12 cellular contexts compared by ENCODE assay signal in genomic region chr19:605061-605971, GRCh38. TPM values are rescaled to one million over a fixed set of nuclear protein-coding genes. Genes with fewer than 3 reads are reported as not detected.
DNase-seq lines count a peak whose midpoint lies in the region; ATAC-seq, FAIRE-seq and TF ChIP-seq lines count a peak whose summit lies in the region.
"Not testable (repeated sequence)": the region's sequence is repeated elsewhere in the genome, so short reads cannot be mapped to it uniquely, and the experiment has no call there.
"Had no signal": no experiment of that assay in that cellular context is flagged by ENCODE, and none has a peak within 500 bp of the region (broad histone marks: within the 10 kb centered on the region; RNA-seq: fewer than 3 reads in every experiment).

No MANE protein-coding gene starts in this region.

- POLR2A ChIA-PET in activated CD8-positive, alpha-beta T cell treated with anti-CD3 and anti-CD28 coated beads for 36 hours (lab: Charles Lee); HepG2 (lab: Yijun Ruan, JAX): not testable (repeated sequence)

- in situ Hi-C loops in HepG2 (cut with HindIII; ENCODE audit: extremely low pct_ligation_motif_present, low pct_unique_long_range_greater_than_20kb), result not testable (repeated sequence)

- intact Hi-C loops in activated CD8-positive, alpha-beta T cell treated with anti-CD3 and anti-CD28 coated beads for 36 hours (cut with micrococcal nuclease); HepG2 (cut with micrococcal nuclease; ENCODE audit: unreplicated experiment): not testable (repeated sequence)

- peak; percentile 27; the same call in 2 of the 3 replicates for ATAC-seq in SK-N-SH treated with all-trans-retinoic acid at 6 μM for 48 hours
- ATAC-seq in activated CD8-positive, alpha-beta T cell treated with anti-CD3 and anti-CD28 coated beads for 36 hours, result peak; percentile 9
- not testable (repeated sequence) for ATAC-seq in HepG2
- ATAC-seq in stimulated activated naive CD8-positive, alpha-beta T cell treated with anti-CD3 and anti-CD28 coated beads, Interleukin-15, amount 100 ng/mL, for 72 hours, result peak; percentile 50

- not testable (repeated sequence) for H3K4me3 ChIP-seq in Loucy (ENCODE audit: low read length, poor library complexity, severe bottlenecking); HepG2 (replicated peaks in 1 of 3; ENCODE audit: insufficient read depth in 1 of 3, low read depth in 2 of 3, low read length in 3 of 3)

- not testable (repeated sequence) for H2AFZ ChIP-seq in Loucy (ENCODE audit: low read length); HepG2 (ENCODE audit: low read length)

- not testable (repeated sequence) for H3K36me3 Mint-ChIP-seq in activated CD8-positive, alpha-beta T cell treated with anti-CD3 and anti-CD28 coated beads for 36 hours (ENCODE audit: low read depth); activated naive CD4-positive, alpha-beta T cell treated with anti-CD3 and anti-CD28 coated beads, Interleukin-2, amount 10 ng/mL, durations not matched to agents 7 days and 5 days

- FAIRE-seq in HepG2 (lab: Jason Lieb, UNC), result not testable (repeated sequence)

- H3K36me3 ChIP-seq in Loucy (ENCODE audit: insufficient read depth, low read length); HepG2 (replicated peaks in 1 of 2; ENCODE audit: control insufficient read depth in 1 of 2, insufficient read depth in 2 of 2, low read length in 2 of 2): not testable (repeated sequence)

- not testable (repeated sequence) for H3K9me3 ChIP-seq in Loucy (ENCODE audit: insufficient read depth, low read depth, low read length); HepG2 (ENCODE audit: low read length)

- not testable (repeated sequence) for H3K79me2 ChIP-seq in Loucy (ENCODE audit: insufficient read depth, low read length); HepG2 (ENCODE audit: insufficient read depth, low read length)

- H3F3A ChIP-seq in Loucy (ENCODE audit: low read depth), result not testable (repeated sequence)

- not testable (repeated sequence) for H3K27ac ChIP-seq in HepG2 (ENCODE audit: extremely low read length, insufficient read depth, low read length)

- BruUV-seq in HepG2 (replicated peaks; lab: Mats Ljungman, UMichigan), result not testable (repeated sequence)

- not testable (repeated sequence) for H3K4me3 Mint-ChIP-seq in activated CD8-positive, alpha-beta T cell treated with anti-CD3 and anti-CD28 coated beads for 36 hours; activated naive CD4-positive, alpha-beta T cell treated with anti-CD3 and anti-CD28 coated beads, Interleukin-2, amount 10 ng/mL, durations not matched to agents 7 days and 5 days; stimulated activated naive CD8-positive, alpha-beta T cell treated with anti-CD3 and anti-CD28 coated beads, Interleukin-15, amount 100 ng/mL, for 72 hours

- H4K20me1 ChIP-seq in Loucy (ENCODE audit: insufficient read depth, low read length, poor library complexity, severe bottlenecking); HepG2 (ENCODE audit: insufficient read depth, low read length): not testable (repeated sequence)

- not testable (repeated sequence) for H3K27me3 ChIP-seq in Loucy (ENCODE audit: insufficient read depth, low read length, poor library complexity, severe bottlenecking); HepG2 (ENCODE audit: control insufficient read depth in 1 of 2, insufficient read depth in 2 of 2, low read length in 2 of 2)

- H3K9me2 ChIP-seq in Loucy (replicated peaks; ENCODE audit: low read depth, low read length), result not testable (repeated sequence)

- not testable (repeated sequence) for H3K27ac Mint-ChIP-seq in activated CD8-positive, alpha-beta T cell treated with anti-CD3 and anti-CD28 coated beads for 36 hours; activated naive CD4-positive, alpha-beta T cell treated with anti-CD3 and anti-CD28 coated beads, Interleukin-2, amount 10 ng/mL, durations not matched to agents 7 days and 5 days
- H3K27ac Mint-ChIP-seq in stimulated activated naive CD8-positive, alpha-beta T cell treated with anti-CD3 and anti-CD28 coated beads, Interleukin-15, amount 100 ng/mL, for 72 hours, result peak overlapping the region in 1 of 2 donors; percentile 34

- H3K9ac ChIP-seq in Loucy (ENCODE audit: low read depth, low read length, poor library complexity, severe bottlenecking); HepG2 (ENCODE audit: insufficient read depth, low read depth, low read length): not testable (repeated sequence)

- CTCF ChIA-PET in activated CD8-positive, alpha-beta T cell treated with anti-CD3 and anti-CD28 coated beads for 36 hours (lab: Charles Lee), result interaction anchor here (0.8 kb wide), 1 partner anchor 20 kb away, joined by 3 read pairs; no protein-coding TSS in a partner anchor
- CTCF ChIA-PET in activated naive CD4-positive, alpha-beta T cell treated with anti-CD3 and anti-CD28 coated beads, Interleukin-2, amount 10 ng/mL, durations not matched to agents 7 days and 5 days (lab: Charles Lee), result not testable (repeated sequence)
- CTCF ChIA-PET in HepG2 (lab: Yijun Ruan, JAX; ENCODE audit: low intra/inter-chr PET ratio, low total read pairs), result interaction anchor here (0.9 to 2.9 kb wide), 4 partner anchors 17 to 55 kb away, joined by 6 to 23 read pairs (median 9); no protein-coding TSS in a partner anchor

- not testable (repeated sequence) for H3K4me2 ChIP-seq in Loucy (ENCODE audit: low read depth, low read length, poor library complexity, severe bottlenecking); HepG2 (ENCODE audit: low read depth, low read length)

- DNase-seq in ELR (ENCODE audit: low read depth) (peak; percentile 30), NCI-H748 treated with DMSO at 0.1 percent for 48 hours (lab: John Stamatoyannopoulos, UW) (peak; percentile 6)
- DNase-seq in activated CD8-positive, alpha-beta T cell treated with anti-CD3 and anti-CD28 coated beads for 36 hours, result peak; percentile 59
- DNase-seq in activated naive CD4-positive, alpha-beta T cell treated with anti-CD3 and anti-CD28 coated beads, Interleukin-2, amount 10 ng/mL, durations not matched to agents 7 days and 5 days, result peak; percentile 46
- not testable (repeated sequence) for DNase-seq in HepG2 (ENCODE audit: low spot score)
- peak; percentile 59 to 67 for DNase-seq in stimulated activated naive CD8-positive, alpha-beta T cell treated with anti-CD3 and anti-CD28 coated beads, Interleukin-15, amount 100 ng/mL, for 72 hours

- TF ChIP-seq RAD21 in HepG2 (CRISPR knock-in tag; IDR thresholded peaks at IDR 0.05), result not testable (repeated sequence)

- H3K4me1 Mint-ChIP-seq in activated CD8-positive, alpha-beta T cell treated with anti-CD3 and anti-CD28 coated beads for 36 hours (ENCODE audit: low read depth); stimulated activated naive CD8-positive, alpha-beta T cell treated with anti-CD3 and anti-CD28 coated beads, Interleukin-15, amount 100 ng/mL, for 72 hours: not testable (repeated sequence)
- peaks cover 11% of the 10 kb centered on the region for H3K4me1 Mint-ChIP-seq in activated naive CD4-positive, alpha-beta T cell treated with anti-CD3 and anti-CD28 coated beads, Interleukin-2, amount 10 ng/mL, durations not matched to agents 7 days and 5 days

- TF ChIP-seq CTCF in Loucy (conservative IDR thresholded peaks at IDR 0.05; ENCODE audit: low read length), result peak; percentile 55
- TF ChIP-seq CTCF in activated CD8-positive, alpha-beta T cell treated with anti-CD3 and anti-CD28 coated beads for 36 hours (IDR thresholded peaks at IDR 0.05), result peak; percentile 47
- TF ChIP-seq CTCF in HepG2 (CRISPR knock-in tag; IDR thresholded peaks at IDR 0.05), result peak; percentile 39

- 46% methylated on average over 3 of the region's 34 CpGs for WGBS in HepG2 (ENCODE audit: low lambda C conversion rate)

- not testable (repeated sequence) for TF ChIP-seq EP300 in HepG2 (IDR thresholded peaks at IDR 0.05; ENCODE audit: low read depth in 2 of 2, low read length in 2 of 2); HepG2 (CRISPR knock-in tag; IDR thresholded peaks at IDR 0.05; ENCODE audit: borderline replicate concordance)

- H3K4me1 ChIP-seq in Loucy (ENCODE audit: insufficient read depth, low read length, poor library complexity, severe bottlenecking); HepG2 (ENCODE audit: insufficient read depth, low read length): not testable (repeated sequence)

- TF ChIP-seq POLR2A in HepG2 (IDR thresholded peaks at IDR 0.05; ENCODE audit: insufficient read depth in 1 of 2, low read depth in 2 of 2, low read length in 2 of 2), result not testable (repeated sequence)

- not testable (repeated sequence) for H3K27me3 Mint-ChIP-seq in activated CD8-positive, alpha-beta T cell treated with anti-CD3 and anti-CD28 coated beads for 36 hours; activated naive CD4-positive, alpha-beta T cell treated with anti-CD3 and anti-CD28 coated beads, Interleukin-2, amount 10 ng/mL, durations not matched to agents 7 days and 5 days; stimulated activated naive CD8-positive, alpha-beta T cell treated with anti-CD3 and anti-CD28 coated beads, Interleukin-15, amount 100 ng/mL, for 72 hours

- not testable (repeated sequence) for H3K9me3 Mint-ChIP-seq in activated CD8-positive, alpha-beta T cell treated with anti-CD3 and anti-CD28 coated beads for 36 hours; activated naive CD4-positive, alpha-beta T cell treated with anti-CD3 and anti-CD28 coated beads, Interleukin-2, amount 10 ng/mL, durations not matched to agents 7 days and 5 days; stimulated activated naive CD8-positive, alpha-beta T cell treated with anti-CD3 and anti-CD28 coated beads, Interleukin-15, amount 100 ng/mL, for 72 hours

RNA-seq across cellular contexts. Expression of gene HCN2, which starts 15.6 kb away (rescaled TPM):
- total RNA-seq in activated CD8-positive, alpha-beta T cell treated with anti-CD3 and anti-CD28 coated beads for 36 hours, result under 1 TPM; 0.18 TPM
- total RNA-seq in HepG2 (2016; rRNA removed; fragmentation: Illumina TruSeq; extraction: Trizol), result not detected in 2 replicates
- total RNA-seq in HepG2 (2016; cell fraction: cytosol; rRNA removed; fragmentation: Illumina TruSeq; extraction: Trizol; ENCODE audit: low read depth), result not detected in 2 replicates
- total RNA-seq in HepG2 (2016; cell fraction: insoluble cytoplasmic fraction; rRNA removed; fragmentation: Illumina TruSeq; extraction: Trizol), result not detected in 2 replicates
- 0.03 TPM in 1 of 2 replicates, not detected in the other for total RNA-seq in HepG2 (2016; cell fraction: membrane; rRNA removed; fragmentation: Illumina TruSeq; extraction: Trizol)
- not detected in 2 replicates for total RNA-seq in HepG2 (2016; cell fraction: nucleus; rRNA removed; fragmentation: Illumina TruSeq; extraction: Trizol)
- 0.01 and 0.05 TPM in 2 replicates for polyA plus RNA-seq in HepG2 (2011; rRNA removed)
- 0.07 and 0.09 TPM in 2 replicates for polyA plus RNA-seq in HepG2 (2011; cell fraction: cytosol; rRNA removed)
- 0.19 and 0.24 TPM in 2 replicates for polyA plus RNA-seq in HepG2 (2011; cell fraction: nucleus; rRNA removed)
- polyA plus RNA-seq in HepG2 (2012), result 0.15 and 0.39 TPM in 2 replicates
- polyA plus RNA-seq in HepG2 (2016; cell fraction: cytosol; fragmentation: Illumina TruSeq; extraction: Trizol; ENCODE audit: low read depth), result 0.07 TPM in 1 of 2 replicates, not detected in the other
- polyA plus RNA-seq in HepG2 (2016; cell fraction: insoluble cytoplasmic fraction; fragmentation: Illumina TruSeq; extraction: Trizol; ENCODE audit: low read depth), result not detected in 2 replicates
- polyA plus RNA-seq in HepG2 (2016; cell fraction: membrane; fragmentation: Illumina TruSeq; extraction: Trizol; ENCODE audit: low read depth), result 0.05 TPM in 1 of 2 replicates, not detected in the other
- not detected in 2 replicates for polyA plus RNA-seq in HepG2 (2016; cell fraction: nucleus; fragmentation: Illumina TruSeq; extraction: Trizol; ENCODE audit: insufficient read depth, low read depth)
- polyA minus RNA-seq in HepG2 (2011; rRNA and poly(A)+ RNA removed; ENCODE audit: low replicate concordance), result 0.16 and 9.3 TPM in 2 replicates
- polyA minus RNA-seq in HepG2 (2011; cell fraction: cytosol; rRNA and poly(A)+ RNA removed), result not detected in 2 replicates
- not detected in 2 replicates for polyA minus RNA-seq in HepG2 (2011; cell fraction: nucleus; rRNA and poly(A)+ RNA removed)
- polyA plus RNA-seq: immature natural killer cell had no signal

RNA-seq across cellular contexts. Expression of gene POLRMT, which starts 28.0 kb away (rescaled TPM):
- 10 to 100 TPM; 66.6 to 67.9 TPM for total RNA-seq in activated CD8-positive, alpha-beta T cell treated with anti-CD3 and anti-CD28 coated beads for 36 hours
- 52.5 and 78.0 TPM in 2 replicates for total RNA-seq in HepG2 (2016; rRNA removed; fragmentation: Illumina TruSeq; extraction: Trizol)
- total RNA-seq in HepG2 (2016; cell fraction: cytosol; rRNA removed; fragmentation: Illumina TruSeq; extraction: Trizol; ENCODE audit: low read depth), result 14.6 and 16.3 TPM in 2 replicates
- total RNA-seq in HepG2 (2016; cell fraction: insoluble cytoplasmic fraction; rRNA removed; fragmentation: Illumina TruSeq; extraction: Trizol), result 49.1 and 82.6 TPM in 2 replicates
- total RNA-seq in HepG2 (2016; cell fraction: membrane; rRNA removed; fragmentation: Illumina TruSeq; extraction: Trizol), result 30.6 and 32.9 TPM in 2 replicates
- 53.4 and 70.1 TPM in 2 replicates for total RNA-seq in HepG2 (2016; cell fraction: nucleus; rRNA removed; fragmentation: Illumina TruSeq; extraction: Trizol)
- polyA plus RNA-seq in HepG2 (2011; rRNA removed), result 101 and 114 TPM in 2 replicates
- 20.8 and 36.5 TPM in 2 replicates for polyA plus RNA-seq in HepG2 (2011; cell fraction: cytosol; rRNA removed)
- 255 and 333 TPM in 2 replicates for polyA plus RNA-seq in HepG2 (2011; cell fraction: nucleus; rRNA removed)
- 52.2 and 65.7 TPM in 2 replicates for polyA plus RNA-seq in HepG2 (2012)
- polyA plus RNA-seq in HepG2 (2016; cell fraction: cytosol; fragmentation: Illumina TruSeq; extraction: Trizol; ENCODE audit: low read depth), result 16.5 and 17.7 TPM in 2 replicates
- 70.9 and 71.7 TPM in 2 replicates for polyA plus RNA-seq in HepG2 (2016; cell fraction: insoluble cytoplasmic fraction; fragmentation: Illumina TruSeq; extraction: Trizol; ENCODE audit: low read depth)
- 34.9 and 37.3 TPM in 2 replicates for polyA plus RNA-seq in HepG2 (2016; cell fraction: membrane; fragmentation: Illumina TruSeq; extraction: Trizol; ENCODE audit: low read depth)
- polyA plus RNA-seq in HepG2 (2016; cell fraction: nucleus; fragmentation: Illumina TruSeq; extraction: Trizol; ENCODE audit: insufficient read depth, low read depth), result 138 and 146 TPM in 2 replicates
- polyA minus RNA-seq in HepG2 (2011; rRNA and poly(A)+ RNA removed; ENCODE audit: low replicate concordance), result 247 and 377 TPM in 2 replicates
- polyA minus RNA-seq in HepG2 (2011; cell fraction: cytosol; rRNA and poly(A)+ RNA removed), result 67.1 and 69.6 TPM in 2 replicates
- 37.9 and 42.3 TPM in 2 replicates for polyA minus RNA-seq in HepG2 (2011; cell fraction: nucleus; rRNA and poly(A)+ RNA removed)

RNA-seq across cellular contexts. Expression of gene BSG, which starts 32.9 kb away (rescaled TPM):
- 100 to 1,000 TPM; 159 to 160 TPM for total RNA-seq in activated CD8-positive, alpha-beta T cell treated with anti-CD3 and anti-CD28 coated beads for 36 hours
- 136 and 309 TPM in 2 replicates for total RNA-seq in HepG2 (2016; rRNA removed; fragmentation: Illumina TruSeq; extraction: Trizol)
- 81.8 and 84.4 TPM in 2 replicates for total RNA-seq in HepG2 (2016; cell fraction: cytosol; rRNA removed; fragmentation: Illumina TruSeq; extraction: Trizol; ENCODE audit: low read depth)
- total RNA-seq in HepG2 (2016; cell fraction: insoluble cytoplasmic fraction; rRNA removed; fragmentation: Illumina TruSeq; extraction: Trizol), result 114 and 317 TPM in 2 replicates
- total RNA-seq in HepG2 (2016; cell fraction: membrane; rRNA removed; fragmentation: Illumina TruSeq; extraction: Trizol), result 96.0 and 109 TPM in 2 replicates
- total RNA-seq in HepG2 (2016; cell fraction: nucleus; rRNA removed; fragmentation: Illumina TruSeq; extraction: Trizol), result 271 and 340 TPM in 2 replicates
- 754 and 1,057 TPM in 2 replicates for polyA plus RNA-seq in HepG2 (2011; rRNA removed)
- 595 and 749 TPM in 2 replicates for polyA plus RNA-seq in HepG2 (2011; cell fraction: cytosol; rRNA removed)
- 561 and 615 TPM in 2 replicates for polyA plus RNA-seq in HepG2 (2011; cell fraction: nucleus; rRNA removed)
- 926 and 933 TPM in 2 replicates for polyA plus RNA-seq in HepG2 (2012)
- 148 and 149 TPM in 2 replicates for polyA plus RNA-seq in HepG2 (2016; cell fraction: cytosol; fragmentation: Illumina TruSeq; extraction: Trizol; ENCODE audit: low read depth)
- 179 and 219 TPM in 2 replicates for polyA plus RNA-seq in HepG2 (2016; cell fraction: insoluble cytoplasmic fraction; fragmentation: Illumina TruSeq; extraction: Trizol; ENCODE audit: low read depth)
- 152 and 167 TPM in 2 replicates for polyA plus RNA-seq in HepG2 (2016; cell fraction: membrane; fragmentation: Illumina TruSeq; extraction: Trizol; ENCODE audit: low read depth)
- polyA plus RNA-seq in HepG2 (2016; cell fraction: nucleus; fragmentation: Illumina TruSeq; extraction: Trizol; ENCODE audit: insufficient read depth, low read depth), result 760 and 837 TPM in 2 replicates
- 426 and 707 TPM in 2 replicates for polyA minus RNA-seq in HepG2 (2011; rRNA and poly(A)+ RNA removed; ENCODE audit: low replicate concordance)
- polyA minus RNA-seq in HepG2 (2011; cell fraction: cytosol; rRNA and poly(A)+ RNA removed), result 369 and 454 TPM in 2 replicates
- polyA minus RNA-seq in HepG2 (2011; cell fraction: nucleus; rRNA and poly(A)+ RNA removed), result 97.1 and 115 TPM in 2 replicates

RNA-seq across cellular contexts. Expression of gene FGF22, which starts 34.4 kb away (rescaled TPM):
- total RNA-seq in activated CD8-positive, alpha-beta T cell treated with anti-CD3 and anti-CD28 coated beads for 36 hours, result under 1 TPM in 1 of 2 experiments, not detected in 1; 0.16 TPM
- total RNA-seq in HepG2 (2016; rRNA removed; fragmentation: Illumina TruSeq; extraction: Trizol), result 0.24 TPM in 1 of 2 replicates, not detected in the other
- total RNA-seq in HepG2 (2016; cell fraction: cytosol; rRNA removed; fragmentation: Illumina TruSeq; extraction: Trizol; ENCODE audit: low read depth), result not detected in 2 replicates
- 0.09 TPM in 1 of 2 replicates, not detected in the other for total RNA-seq in HepG2 (2016; cell fraction: insoluble cytoplasmic fraction; rRNA removed; fragmentation: Illumina TruSeq; extraction: Trizol)
- total RNA-seq in HepG2 (2016; cell fraction: membrane; rRNA removed; fragmentation: Illumina TruSeq; extraction: Trizol), result 0.17 and 0.19 TPM in 2 replicates
- not detected in 2 replicates for total RNA-seq in HepG2 (2016; cell fraction: nucleus; rRNA removed; fragmentation: Illumina TruSeq; extraction: Trizol)
- 0.07 TPM in 1 of 2 replicates, not detected in the other for polyA plus RNA-seq in HepG2 (2011; rRNA removed)
- polyA plus RNA-seq in HepG2 (2011; cell fraction: cytosol; rRNA removed), result not detected in 2 replicates
- polyA plus RNA-seq in HepG2 (2011; cell fraction: nucleus; rRNA removed), result not detected in 2 replicates
- polyA plus RNA-seq in HepG2 (2012), result 0.09 and 0.27 TPM in 2 replicates
- 0.08 and 0.16 TPM in 2 replicates for polyA plus RNA-seq in HepG2 (2016; cell fraction: cytosol; fragmentation: Illumina TruSeq; extraction: Trizol; ENCODE audit: low read depth)
- not detected in 2 replicates for polyA plus RNA-seq in HepG2 (2016; cell fraction: insoluble cytoplasmic fraction; fragmentation: Illumina TruSeq; extraction: Trizol; ENCODE audit: low read depth)
- polyA plus RNA-seq in HepG2 (2016; cell fraction: membrane; fragmentation: Illumina TruSeq; extraction: Trizol; ENCODE audit: low read depth), result 0.13 TPM in 1 of 2 replicates, not detected in the other
- 0.33 TPM in 1 of 2 replicates, not detected in the other for polyA plus RNA-seq in HepG2 (2016; cell fraction: nucleus; fragmentation: Illumina TruSeq; extraction: Trizol; ENCODE audit: insufficient read depth, low read depth)
- not detected in 2 replicates for polyA minus RNA-seq in HepG2 (2011; rRNA and poly(A)+ RNA removed; ENCODE audit: low replicate concordance)
- polyA minus RNA-seq in HepG2 (2011; cell fraction: cytosol; rRNA and poly(A)+ RNA removed), result not detected in 2 replicates
- not detected in 2 replicates for polyA minus RNA-seq in HepG2 (2011; cell fraction: nucleus; rRNA and poly(A)+ RNA removed)
- total RNA-seq: cerebellum, HT1080, smooth muscle cell had no signal

RNA-seq across cellular contexts. Expression of gene RNF126, which starts 57.7 kb away (rescaled TPM):
- total RNA-seq in activated CD8-positive, alpha-beta T cell treated with anti-CD3 and anti-CD28 coated beads for 36 hours, result 100 to 1,000 TPM in 1 of 2 experiments, 10 to 100 TPM in 1; 99.1 to 101 TPM
- 18.5 and 34.0 TPM in 2 replicates for total RNA-seq in HepG2 (2016; rRNA removed; fragmentation: Illumina TruSeq; extraction: Trizol)
- total RNA-seq in HepG2 (2016; cell fraction: cytosol; rRNA removed; fragmentation: Illumina TruSeq; extraction: Trizol; ENCODE audit: low read depth), result 60.7 and 62.9 TPM in 2 replicates
- 14.0 and 32.5 TPM in 2 replicates for total RNA-seq in HepG2 (2016; cell fraction: insoluble cytoplasmic fraction; rRNA removed; fragmentation: Illumina TruSeq; extraction: Trizol)
- 51.8 and 70.5 TPM in 2 replicates for total RNA-seq in HepG2 (2016; cell fraction: membrane; rRNA removed; fragmentation: Illumina TruSeq; extraction: Trizol)
- total RNA-seq in HepG2 (2016; cell fraction: nucleus; rRNA removed; fragmentation: Illumina TruSeq; extraction: Trizol), result 20.4 and 26.7 TPM in 2 replicates
- 23.2 and 24.6 TPM in 2 replicates for polyA plus RNA-seq in HepG2 (2011; rRNA removed)
- polyA plus RNA-seq in HepG2 (2011; cell fraction: cytosol; rRNA removed), result 21.4 and 33.6 TPM in 2 replicates
- polyA plus RNA-seq in HepG2 (2011; cell fraction: nucleus; rRNA removed), result 96.9 and 98.7 TPM in 2 replicates
- polyA plus RNA-seq in HepG2 (2012), result 47.4 and 51.2 TPM in 2 replicates
- polyA plus RNA-seq in HepG2 (2016; cell fraction: cytosol; fragmentation: Illumina TruSeq; extraction: Trizol; ENCODE audit: low read depth), result 83.7 and 90.8 TPM in 2 replicates
- 29.9 and 39.9 TPM in 2 replicates for polyA plus RNA-seq in HepG2 (2016; cell fraction: insoluble cytoplasmic fraction; fragmentation: Illumina TruSeq; extraction: Trizol; ENCODE audit: low read depth)
- 79.7 and 88.6 TPM in 2 replicates for polyA plus RNA-seq in HepG2 (2016; cell fraction: membrane; fragmentation: Illumina TruSeq; extraction: Trizol; ENCODE audit: low read depth)
- 75.9 and 77.0 TPM in 2 replicates for polyA plus RNA-seq in HepG2 (2016; cell fraction: nucleus; fragmentation: Illumina TruSeq; extraction: Trizol; ENCODE audit: insufficient read depth, low read depth)
- polyA minus RNA-seq in HepG2 (2011; rRNA and poly(A)+ RNA removed; ENCODE audit: low replicate concordance), result 10.7 and 26.6 TPM in 2 replicates
- polyA minus RNA-seq in HepG2 (2011; cell fraction: cytosol; rRNA and poly(A)+ RNA removed), result 18.3 and 21.9 TPM in 2 replicates
- polyA minus RNA-seq in HepG2 (2011; cell fraction: nucleus; rRNA and poly(A)+ RNA removed), result 28.0 and 36.3 TPM in 2 replicates
